ENCODE assay signal across 1 cellular context in the genomic region with DNA sequence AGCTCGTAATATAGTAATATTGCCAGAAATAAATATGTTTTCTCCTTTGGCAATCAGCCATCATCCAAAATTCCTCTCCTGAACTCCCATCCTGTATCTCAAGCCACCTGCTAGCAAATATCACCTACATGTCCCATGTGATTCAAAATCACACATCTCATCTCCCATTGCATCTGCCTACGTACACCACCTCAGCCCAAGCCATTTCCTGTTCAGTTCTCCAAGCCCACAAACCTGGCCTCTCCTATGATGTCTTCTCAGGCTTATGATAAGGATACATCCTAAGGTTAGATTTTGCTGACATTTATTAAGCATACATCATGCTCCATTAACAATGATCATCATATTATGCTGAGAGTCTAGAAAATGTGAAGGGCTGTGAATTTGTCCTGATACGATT.
TF ChIP-seq lines count a peak whose summit lies in the region.

No MANE protein-coding gene starts in this region.

TF ChIP-seq in WTC11, 78 proteins besides CTCF, POLR2A, EP300 and RAD21 (continued from another document):
- TF ChIP-seq, protein P1, sequence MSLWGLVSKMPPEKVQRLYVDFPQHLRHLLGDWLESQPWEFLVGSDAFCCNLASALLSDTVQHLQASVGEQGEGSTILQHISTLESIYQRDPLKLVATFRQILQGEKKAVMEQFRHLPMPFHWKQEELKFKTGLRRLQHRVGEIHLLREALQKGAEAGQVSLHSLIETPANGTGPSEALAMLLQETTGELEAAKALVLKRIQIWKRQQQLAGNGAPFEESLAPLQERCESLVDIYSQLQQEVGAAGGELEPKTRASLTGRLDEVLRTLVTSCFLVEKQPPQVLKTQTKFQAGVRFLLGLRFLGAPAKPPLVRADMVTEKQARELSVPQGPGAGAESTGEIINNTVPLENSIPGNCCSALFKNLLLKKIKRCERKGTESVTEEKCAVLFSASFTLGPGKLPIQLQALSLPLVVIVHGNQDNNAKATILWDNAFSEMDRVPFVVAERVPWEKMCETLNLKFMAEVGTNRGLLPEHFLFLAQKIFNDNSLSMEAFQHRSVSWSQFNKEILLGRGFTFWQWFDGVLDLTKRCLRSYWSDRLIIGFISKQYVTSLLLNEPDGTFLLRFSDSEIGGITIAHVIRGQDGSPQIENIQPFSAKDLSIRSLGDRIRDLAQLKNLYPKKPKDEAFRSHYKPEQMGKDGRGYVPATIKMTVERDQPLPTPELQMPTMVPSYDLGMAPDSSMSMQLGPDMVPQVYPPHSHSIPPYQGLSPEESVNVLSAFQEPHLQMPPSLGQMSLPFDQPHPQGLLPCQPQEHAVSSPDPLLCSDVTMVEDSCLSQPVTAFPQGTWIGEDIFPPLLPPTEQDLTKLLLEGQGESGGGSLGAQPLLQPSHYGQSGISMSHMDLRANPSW (CRISPR knock-in tag; conservative IDR thresholded peaks at IDR 0.05; ENCODE audit: low read depth) = no peak
- TF ChIP-seq, protein P2, sequence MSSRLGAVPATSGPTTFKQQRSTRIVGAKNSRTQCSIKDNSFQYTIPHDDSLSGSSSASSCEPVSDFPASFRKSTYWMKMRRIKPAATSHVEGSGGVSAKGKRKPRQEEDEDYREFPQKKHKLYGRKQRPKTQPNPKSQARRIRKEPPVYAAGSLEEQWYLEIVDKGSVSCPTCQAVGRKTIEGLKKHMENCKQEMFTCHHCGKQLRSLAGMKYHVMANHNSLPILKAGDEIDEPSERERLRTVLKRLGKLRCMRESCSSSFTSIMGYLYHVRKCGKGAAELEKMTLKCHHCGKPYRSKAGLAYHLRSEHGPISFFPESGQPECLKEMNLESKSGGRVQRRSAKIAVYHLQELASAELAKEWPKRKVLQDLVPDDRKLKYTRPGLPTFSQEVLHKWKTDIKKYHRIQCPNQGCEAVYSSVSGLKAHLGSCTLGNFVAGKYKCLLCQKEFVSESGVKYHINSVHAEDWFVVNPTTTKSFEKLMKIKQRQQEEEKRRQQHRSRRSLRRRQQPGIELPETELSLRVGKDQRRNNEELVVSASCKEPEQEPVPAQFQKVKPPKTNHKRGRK (CRISPR knock-in tag; IDR thresholded peaks at IDR 0.05; ENCODE audit: borderline replicate concordance) = no peak
- no peak for TF ChIP-seq NFATC4 (CRISPR knock-in tag; IDR thresholded peaks at IDR 0.05)
- TF ChIP-seq TP53 (CRISPR knock-in tag; IDR thresholded peaks at IDR 0.05) = no peak
- TF ChIP-seq, protein P3, sequence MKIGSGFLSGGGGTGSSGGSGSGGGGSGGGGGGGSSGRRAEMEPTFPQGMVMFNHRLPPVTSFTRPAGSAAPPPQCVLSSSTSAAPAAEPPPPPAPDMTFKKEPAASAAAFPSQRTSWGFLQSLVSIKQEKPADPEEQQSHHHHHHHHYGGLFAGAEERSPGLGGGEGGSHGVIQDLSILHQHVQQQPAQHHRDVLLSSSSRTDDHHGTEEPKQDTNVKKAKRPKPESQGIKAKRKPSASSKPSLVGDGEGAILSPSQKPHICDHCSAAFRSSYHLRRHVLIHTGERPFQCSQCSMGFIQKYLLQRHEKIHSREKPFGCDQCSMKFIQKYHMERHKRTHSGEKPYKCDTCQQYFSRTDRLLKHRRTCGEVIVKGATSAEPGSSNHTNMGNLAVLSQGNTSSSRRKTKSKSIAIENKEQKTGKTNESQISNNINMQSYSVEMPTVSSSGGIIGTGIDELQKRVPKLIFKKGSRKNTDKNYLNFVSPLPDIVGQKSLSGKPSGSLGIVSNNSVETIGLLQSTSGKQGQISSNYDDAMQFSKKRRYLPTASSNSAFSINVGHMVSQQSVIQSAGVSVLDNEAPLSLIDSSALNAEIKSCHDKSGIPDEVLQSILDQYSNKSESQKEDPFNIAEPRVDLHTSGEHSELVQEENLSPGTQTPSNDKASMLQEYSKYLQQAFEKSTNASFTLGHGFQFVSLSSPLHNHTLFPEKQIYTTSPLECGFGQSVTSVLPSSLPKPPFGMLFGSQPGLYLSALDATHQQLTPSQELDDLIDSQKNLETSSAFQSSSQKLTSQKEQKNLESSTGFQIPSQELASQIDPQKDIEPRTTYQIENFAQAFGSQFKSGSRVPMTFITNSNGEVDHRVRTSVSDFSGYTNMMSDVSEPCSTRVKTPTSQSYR (CRISPR knock-in tag; IDR thresholded peaks at IDR 0.05) = no peak
- TF ChIP-seq, protein P4, sequence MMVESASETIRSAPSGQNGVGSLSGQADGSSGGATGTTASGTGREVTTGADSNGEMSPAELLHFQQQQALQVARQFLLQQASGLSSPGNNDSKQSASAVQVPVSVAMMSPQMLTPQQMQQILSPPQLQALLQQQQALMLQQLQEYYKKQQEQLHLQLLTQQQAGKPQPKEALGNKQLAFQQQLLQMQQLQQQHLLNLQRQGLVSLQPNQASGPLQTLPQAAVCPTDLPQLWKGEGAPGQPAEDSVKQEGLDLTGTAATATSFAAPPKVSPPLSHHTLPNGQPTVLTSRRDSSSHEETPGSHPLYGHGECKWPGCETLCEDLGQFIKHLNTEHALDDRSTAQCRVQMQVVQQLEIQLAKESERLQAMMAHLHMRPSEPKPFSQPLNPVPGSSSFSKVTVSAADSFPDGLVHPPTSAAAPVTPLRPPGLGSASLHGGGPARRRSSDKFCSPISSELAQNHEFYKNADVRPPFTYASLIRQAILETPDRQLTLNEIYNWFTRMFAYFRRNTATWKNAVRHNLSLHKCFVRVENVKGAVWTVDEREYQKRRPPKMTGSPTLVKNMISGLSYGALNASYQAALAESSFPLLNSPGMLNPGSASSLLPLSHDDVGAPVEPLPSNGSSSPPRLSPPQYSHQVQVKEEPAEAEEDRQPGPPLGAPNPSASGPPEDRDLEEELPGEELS (CRISPR knock-in tag; IDR thresholded peaks at IDR 0.05) = no peak
- TF ChIP-seq, protein P5, sequence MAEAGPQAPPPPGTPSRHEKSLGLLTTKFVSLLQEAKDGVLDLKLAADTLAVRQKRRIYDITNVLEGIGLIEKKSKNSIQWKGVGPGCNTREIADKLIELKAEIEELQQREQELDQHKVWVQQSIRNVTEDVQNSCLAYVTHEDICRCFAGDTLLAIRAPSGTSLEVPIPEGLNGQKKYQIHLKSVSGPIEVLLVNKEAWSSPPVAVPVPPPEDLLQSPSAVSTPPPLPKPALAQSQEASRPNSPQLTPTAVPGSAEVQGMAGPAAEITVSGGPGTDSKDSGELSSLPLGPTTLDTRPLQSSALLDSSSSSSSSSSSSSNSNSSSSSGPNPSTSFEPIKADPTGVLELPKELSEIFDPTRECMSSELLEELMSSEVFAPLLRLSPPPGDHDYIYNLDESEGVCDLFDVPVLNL (CRISPR knock-in tag; IDR thresholded peaks at IDR 0.05; ENCODE audit: borderline replicate concordance, low read depth) = no peak
- TF ChIP-seq ZNF396 (CRISPR knock-in tag; IDR thresholded peaks at IDR 0.05; ENCODE audit: borderline replicate concordance) = no peak
- TF ChIP-seq JAZF1 (CRISPR knock-in tag; IDR thresholded peaks at IDR 0.05) = no peak
- no peak for TF ChIP-seq NFE2L1 (CRISPR knock-in tag; IDR thresholded peaks at IDR 0.05)
- TF ChIP-seq RORB (CRISPR knock-in tag; IDR thresholded peaks at IDR 0.05) = no peak
- no peak for TF ChIP-seq FOXJ3 (CRISPR knock-in tag; IDR thresholded peaks at IDR 0.05; ENCODE audit: borderline replicate concordance)
TF ChIP-seq in WTC11: peak in this region for 0.
